ENCODE assay signal across 8 cellular contexts in genomic region chr9:87812375-87813118, GRCh38.
DNase-seq lines count a peak whose midpoint lies in the region; ATAC-seq and TF ChIP-seq lines count a peak whose summit lies in the region.

No MANE protein-coding gene starts in this region.

- peak; percentile 97 for TF ChIP-seq CTCF in BJ (IDR thresholded peaks at IDR 0.05; ENCODE audit: insufficient read depth, low read depth, low read length)

- ATAC-seq in GM21723 (IDR thresholded peaks at IDR 0.05; ENCODE audit: unreplicated experiment) (no peak), GM21576 (IDR thresholded peaks at IDR 0.05; ENCODE audit: unreplicated experiment) (no peak)

- CTCF ChIA-PET in BJ (lab: Yijun Ruan, JAX) = interaction anchor here (0.7 to 4.9 kb wide), 13 partner anchors 11 to 136 kb away, joined by 3 to 55 read pairs (median 5); partner anchors contain the start of gene CTSL
- CTCF ChIA-PET in HEK293T (lab: Yijun Ruan, JAX) = interaction anchor here (0.7 to 2.9 kb wide), 3 partner anchors 12 to 128 kb away, joined by 3 to 13 read pairs (median 3); no protein-coding TSS in a partner anchor

- peak; percentile 31 for DNase-seq in BJ (ENCODE audit: low read depth)
- peak; percentile 52 for DNase-seq in HEK293T (ENCODE audit: extremely low spot score)
- DNase-seq in activated CD8-positive, alpha-beta memory T cell treated with anti-CD3 and anti-CD28 coated beads, Interleukin-2, amount 50 U/mL, for 48 hours = peak; percentile 53
- peak; percentile 20 for DNase-seq in glomerular visceral epithelial cell (ENCODE audit: extremely low spot score)
- DNase-seq in stimulated activated CD4-positive, alpha-beta T cell treated with anti-CD3 and anti-CD28 coated beads, Interleukin-12 subunit alpha, Interleukin-12 subunit beta, amount 100 ng/mL, for 24 hours (ENCODE audit: low read depth in 2 of 2) = peak; percentile 12 to 34
- no peak for DNase-seq in SKM-1 (lab: John Stamatoyannopoulos, UW; ENCODE audit: unreplicated experiment)

- peaks cover 5% of the 10 kb centered on the region for H3K27me3 ChIP-seq in BJ (ENCODE audit: control insufficient read depth, insufficient read depth, low read length)

- H3K4me3 ChIP-seq in BJ (ENCODE audit: low read depth, low read length) = no peak overlapping the region

- H3K36me3 ChIP-seq in BJ (ENCODE audit: control insufficient read depth, insufficient read depth, low read length) = no peaks in the 10 kb centered on the region

- POLR2A ChIA-PET in BJ (lab: Charles Lee) = no interaction called here
- POLR2A ChIA-PET in HEK293T (lab: Yijun Ruan, JAX) = no interaction called here

TF ChIP-seq in HEK293T, 16 proteins besides CTCF, POLR2A, EP300 and RAD21:
- TF ChIP-seq FOXA1 (IDR thresholded peaks at IDR 0.05) (no peak), HDGF (IDR thresholded peaks at IDR 0.05; ENCODE audit: borderline replicate concordance) (no peak), ARNT (IDR thresholded peaks at IDR 0.05) (0 out of 2 replicates have a peak, but pooled peaks have one; percentile 32), LEF1 (IDR thresholded peaks at IDR 0.05; ENCODE audit: borderline replicate concordance) (no peak), L3MBTL2 (conservative IDR thresholded peaks at IDR 0.05) (no peak), ELF4 (IDR thresholded peaks at IDR 0.05) (no peak), PKNOX1 (IDR thresholded peaks at IDR 0.05) (no peak), SP1 (IDR thresholded peaks at IDR 0.05) (no peak)
